14 cellular contexts compared by ENCODE assay signal in genomic region chr20:46356195-46357029, GRCh38. TPM values are rescaled to one million over a fixed set of nuclear protein-coding genes. Genes with fewer than 3 reads are reported as not detected.
DNase-seq lines count a peak whose midpoint lies in the region; ATAC-seq and TF ChIP-seq lines count a peak whose summit lies in the region.
"Had no signal": no experiment of that assay in that cellular context is flagged by ENCODE, and none has a peak within 500 bp of the region (broad histone marks: within the 10 kb centered on the region; RNA-seq: fewer than 3 reads in every experiment).

No MANE protein-coding gene starts in this region.

- H3K4me1 Mint-ChIP-seq in CD8-positive, alpha-beta memory T cell, result peaks cover 42 to 62% (median 43%) of the 10 kb centered on the region in 3 donors
- peaks cover 50 to 58% of the 10 kb centered on the region in 2 donors for H3K4me1 Mint-ChIP-seq in effector memory CD8-positive, alpha-beta T cell (ENCODE audit: low read depth in 2 of 2)

- no peak for DNase-seq in CD8-positive, alpha-beta memory T cell
- no peak for DNase-seq in RWPE1 (ENCODE audit: low spot score)
- no peak for DNase-seq in effector memory CD8-positive, alpha-beta T cell
- DNase-seq in spleen, result no peak
- no peak for DNase-seq in SKM-1 treated with dmso at 0.1 percent for 144 hours (lab: John Stamatoyannopoulos, UW; ENCODE audit: unreplicated experiment)
- no peak for DNase-seq in NCI-H1105 treated with DMSO at 0.1 percent for 48 hours (lab: John Stamatoyannopoulos, UW)
- DNase-seq in effector CD8-positive, alpha-beta T cell (lab: John Stamatoyannopoulos, UW), result no peak
- DNase-seq: activated CD4-positive, alpha-beta T cell treated with anti-CD3 and anti-CD28 coated beads, Interleukin-2, amount 50 U/mL, for 48 hours; CD4-positive, alpha-beta memory T cell; trophoblast cell had no signal

- peaks cover 24% of the 10 kb centered on the region for H3K36me3 ChIP-seq in CD8-positive, alpha-beta memory T cell (ENCODE audit: insufficient read depth, low read length)
- peaks cover 0 to 96% (median 23%) of the 10 kb centered on the region in 6 donors for H3K36me3 ChIP-seq in spleen

- 67 to 79% (median 70%) methylated on average over 17 to 23 of the region's 23 CpGs for WGBS in spleen, 5 donors

- CTCF ChIA-PET in CD8-positive, alpha-beta memory T cell (lab: Charles Lee), result no interaction called here
- CTCF ChIA-PET in RWPE1 (lab: Yijun Ruan, JAX), result interaction anchor here (0.6 to 0.7 kb wide), 2 partner anchors 343 to 941 kb away, joined by 3 to 4 read pairs; no protein-coding TSS in a partner anchor

- H3K9me3 ChIP-seq in CD8-positive, alpha-beta memory T cell (ENCODE audit: low read length), result no peaks in the 10 kb centered on the region
- no peaks in the 10 kb centered on the region for H3K9me3 ChIP-seq in spleen

- H3K36me3 Mint-ChIP-seq in CD8-positive, alpha-beta memory T cell, result peaks cover 0 to 80% (median 11%) of the 10 kb centered on the region in 3 donors
- peaks cover 21% of the 10 kb centered on the region for H3K36me3 Mint-ChIP-seq in effector memory CD8-positive, alpha-beta T cell (ENCODE audit: insufficient read depth)

- H3K4me3 Mint-ChIP-seq in CD8-positive, alpha-beta memory T cell, result no peak overlapping the region
- peak overlapping the region in 1 of 2 donors; percentile 15 for H3K4me3 Mint-ChIP-seq in effector memory CD8-positive, alpha-beta T cell

- peak overlapping the region in 7 of 8 donors; percentile 33 to 90 (median 77) for H3K27ac Mint-ChIP-seq in CD8-positive, alpha-beta memory T cell
- H3K27ac Mint-ChIP-seq in effector memory CD8-positive, alpha-beta T cell, result peak overlapping the region; percentile 70 to 91

- H3K9me3 Mint-ChIP-seq in CD8-positive, alpha-beta memory T cell, result no peaks in the 10 kb centered on the region
- H3K9me3 Mint-ChIP-seq in effector memory CD8-positive, alpha-beta T cell, result no peaks in the 10 kb centered on the region
- H3K9me3 Mint-ChIP-seq: activated T-helper 2 cell treated with anti-CD3 and anti-CD28 coated beads, Interferon-gamma antibody, Interleukin-2, Interleukin-4, amounts not matched to agents 10 μg/mL and 5 μg/mL and 100 μg/mL, durations not matched to agents 14 hours and 24 hours and 36 hours; CD4-positive, alpha-beta memory T cell had no signal

- H3K4me3 ChIP-seq in CD8-positive, alpha-beta memory T cell (ENCODE audit: low read length), result no peak overlapping the region
- H3K4me3 ChIP-seq in spleen, result peak overlapping the region in 1 of 8 donors; percentile 8

- no peak overlapping the region for H3K27ac ChIP-seq in CD8-positive, alpha-beta memory T cell (ENCODE audit: low read depth, low read length)
- H3K27ac ChIP-seq in RWPE1 (peak overlapping the region; percentile 5), spleen (peak overlapping the region in 6 of 8 donors; percentile 39 to 65 (median 52))

- TF ChIP-seq CTCF in RWPE1 (conservative IDR thresholded peaks at IDR 0.05; ENCODE audit: low read depth) (no peak), spleen (IDR thresholded peaks at IDR 0.05 in 8 of 11, conservative IDR thresholded peaks at IDR 0.05 in 3 of 11) (no peak)

- no peak for ATAC-seq in effector memory CD8-positive, alpha-beta T cell (replicated peaks)
- no peak for ATAC-seq in GM21447 (IDR thresholded peaks at IDR 0.05; ENCODE audit: unreplicated experiment)

- no peak for TF ChIP-seq POLR2A in spleen (IDR thresholded peaks at IDR 0.05)

- intact Hi-C loops in spleen (cut with DNase I; ENCODE audit: low total_unique reads), result no loop called here

- no peaks in the 10 kb centered on the region for H3K27me3 ChIP-seq in CD8-positive, alpha-beta memory T cell (ENCODE audit: insufficient read depth, low read length, poor library complexity, severe bottlenecking)
- no peaks in the 10 kb centered on the region for H3K27me3 ChIP-seq in spleen (replicated peaks in 1 of 7)

- H3K4me1 ChIP-seq in CD8-positive, alpha-beta memory T cell (ENCODE audit: insufficient read depth, low read length), result peaks cover 34% of the 10 kb centered on the region
- peaks cover 20 to 58% (median 54%) of the 10 kb centered on the region in 6 donors for H3K4me1 ChIP-seq in spleen

- no peaks in the 10 kb centered on the region for H3K27me3 Mint-ChIP-seq in CD8-positive, alpha-beta memory T cell
- no peaks in the 10 kb centered on the region for H3K27me3 Mint-ChIP-seq in effector memory CD8-positive, alpha-beta T cell
- H3K27me3 Mint-ChIP-seq: CD4-positive, alpha-beta memory T cell had no signal

- POLR2A ChIA-PET in CD8-positive, alpha-beta memory T cell (lab: Charles Lee), result interaction anchor here (1.3 kb wide), 1 partner anchor 44 kb away, joined by 6 read pairs; no protein-coding TSS in a partner anchor
- POLR2A ChIA-PET in RWPE1 (lab: Yijun Ruan, JAX; ENCODE audit: low non-redundant PET), result interaction anchor here (0.8 kb wide), 1 partner anchor 447 kb away, joined by 3 read pairs; no protein-coding TSS in a partner anchor

RNA-seq across cellular contexts. Expression of gene CDH22, which starts 48.1 kb away (rescaled TPM):
- not detected for total RNA-seq in CD8-positive, alpha-beta memory T cell
- not detected for polyA plus RNA-seq in CD8-positive, alpha-beta memory T cell
- not detected for total RNA-seq in spleen
- not detected for polyA plus RNA-seq in spleen
- total RNA-seq: activated T-helper 2 cell treated with anti-CD3 and anti-CD28 coated beads, Interferon-gamma antibody, Interleukin-2, Interleukin-4, amounts not matched to agents 10 μg/mL and 5 μg/mL and 100 μg/mL, durations not matched to agents 14 hours and 24 hours and 36 hours; CD4-positive, alpha-beta memory T cell; endothelial cell of umbilical vein; G401 had no signal
- polyA plus RNA-seq: CD4-positive, alpha-beta memory T cell; endothelial cell of umbilical vein had no signal

RNA-seq across cellular contexts. Expression of gene ELMO2, which starts 50.0 kb away (rescaled TPM):
- 10 to 100 TPM; 59.5 to 68.2 TPM for total RNA-seq in CD8-positive, alpha-beta memory T cell
- polyA plus RNA-seq in CD8-positive, alpha-beta memory T cell, result 84.3 TPM
- 10 to 100 TPM; 52.3 to 80.2 (median 70.0) TPM for total RNA-seq in spleen
- polyA plus RNA-seq in spleen, result 10 to 100 TPM; 17.2 to 27.3 (median 18.4) TPM
